8 cellular contexts compared by ENCODE assay signal in the genomic region with DNA sequence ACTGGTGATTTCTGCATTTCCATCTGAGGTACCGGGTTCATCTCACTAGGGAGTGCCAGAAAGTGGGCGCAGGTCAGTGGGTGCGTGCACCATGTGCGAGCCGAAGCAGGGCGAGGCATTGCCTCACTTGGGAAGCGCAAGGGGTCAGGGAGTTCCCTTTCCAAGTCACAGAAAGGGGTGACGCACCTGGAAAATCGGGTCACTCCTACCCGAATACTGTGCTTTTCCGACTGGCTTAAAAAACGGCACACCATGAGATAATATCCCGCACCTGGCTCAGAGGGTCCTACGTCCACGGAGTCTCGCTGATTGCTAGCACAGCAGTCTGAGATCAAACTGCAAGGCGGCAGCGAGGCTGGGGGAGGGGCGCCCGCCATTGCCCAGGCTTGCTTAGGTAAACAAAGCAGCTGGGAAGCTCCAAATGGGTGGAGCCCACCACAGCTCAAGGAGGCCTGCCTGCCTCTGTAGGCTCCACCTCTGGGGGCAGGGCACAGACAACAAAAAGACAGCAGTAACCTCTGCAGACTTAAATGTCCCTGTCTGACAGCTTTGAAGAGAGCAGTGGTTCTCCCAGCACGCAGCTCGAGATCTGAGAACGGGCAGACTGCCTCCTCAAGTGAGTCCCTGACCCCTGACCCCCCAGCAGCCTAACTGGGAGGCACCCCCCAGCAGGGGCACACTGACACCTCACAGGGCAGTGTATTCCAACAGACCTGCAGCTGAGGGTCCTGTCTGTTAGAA.
DNase-seq lines count a peak whose midpoint lies in the region; TF ChIP-seq lines count a peak whose summit lies in the region.
"Not testable (repeated sequence)": the region's sequence is repeated elsewhere in the genome, so short reads cannot be mapped to it uniquely, and the experiment has no call there.

No MANE protein-coding gene starts in this region.

- H3K36me3 ChIP-seq in Caco-2 (ENCODE audit: control insufficient read depth, insufficient read depth, low read length); H7 (replicated peaks; ENCODE audit: control insufficient read depth, insufficient read depth, low read length); HUES6 (ENCODE audit: control insufficient read depth, insufficient read depth, low read length); SJCRH30; esophagus squamous epithelium; mesendoderm (ENCODE audit: control insufficient read depth, insufficient read depth, low read length); neuronal stem cell (replicated peaks in 1 of 2; ENCODE audit: control insufficient read depth in 2 of 2, insufficient read depth in 2 of 2, low read length in 2 of 2): not testable (repeated sequence)

- not testable (repeated sequence) for H3K23ac ChIP-seq in mesendoderm (ENCODE audit: low read length); neuronal stem cell (ENCODE audit: low read depth, low read length, poor library complexity)

- not testable (repeated sequence) for BruUV-seq in Caco-2 (replicated peaks; lab: Mats Ljungman, UMichigan)

- H3K4me2 ChIP-seq in mesendoderm (ENCODE audit: low read length); neuronal stem cell (ENCODE audit: insufficient read depth, low read length, poor library complexity, severe bottlenecking): not testable (repeated sequence)

- POLR2A ChIA-PET in Caco-2 (lab: Charles Lee), result not testable (repeated sequence)

- not testable (repeated sequence) for H2BK15ac ChIP-seq in mesendoderm (replicated peaks; ENCODE audit: low read depth); neuronal stem cell (ENCODE audit: low read length)

- not testable (repeated sequence) for H4K8ac ChIP-seq in mesendoderm (ENCODE audit: low read depth, low read length)
- H4K8ac ChIP-seq in neuronal stem cell (ENCODE audit: low read depth, low read length), result peak overlapping the region; percentile 43

- not testable (repeated sequence) for H3K27me3 Mint-ChIP-seq in Caco-2 (ENCODE audit: insufficient read depth, unreplicated experiment)

- CTCF ChIA-PET in Caco-2 (lab: Charles Lee), result not testable (repeated sequence)

- not testable (repeated sequence) for H2BK120ac ChIP-seq in mesendoderm (ENCODE audit: low read depth, low read length); neuronal stem cell (ENCODE audit: low read depth, low read length)

- peaks cover 10% of the 10 kb centered on the region for H3K4me1 Mint-ChIP-seq in Caco-2 (ENCODE audit: low read depth, unreplicated experiment)

- H3K4me1 ChIP-seq in Caco-2, result peaks cover 14% of the 10 kb centered on the region
- not testable (repeated sequence) for H3K4me1 ChIP-seq in HUES6 (ENCODE audit: control insufficient read depth, insufficient read depth, low read length); SJCRH30; esophagus squamous epithelium; mesendoderm (ENCODE audit: control insufficient read depth, low read depth, low read length); neuronal stem cell (ENCODE audit: control insufficient read depth in 2 of 2, insufficient read depth in 1 of 2, low read depth in 1 of 2, low read length in 2 of 2)

- DNase-seq in Caco-2 (peak in 1 of 2 experiments; percentile 24), NCI-H748 (lab: John Stamatoyannopoulos, UW; ENCODE audit: unreplicated experiment) (peak; percentile 73), SJCRH30 (peak in 1 of 2 experiments; percentile 3)
- DNase-seq in H7; esophagus squamous epithelium (lab: John Stamatoyannopoulos, UW); mesendoderm; neuronal stem cell (ENCODE audit: low spot score): not testable (repeated sequence)

- peak overlapping the region; percentile 63; the same call in 1 of the 2 replicates for H3K27ac ChIP-seq in HUES6 (ENCODE audit: low read depth, low read length)
- not testable (repeated sequence) for H3K27ac ChIP-seq in SJCRH30; esophagus squamous epithelium; mesendoderm (ENCODE audit: low read depth, low read length); neuronal stem cell (replicated peaks; ENCODE audit: low read length)

- not testable (repeated sequence) for H3K9me3 ChIP-seq in Caco-2; HUES6 (ENCODE audit: control insufficient read depth, insufficient read depth, low read depth, low read length); SJCRH30 (replicated peaks); esophagus squamous epithelium; neuronal stem cell (replicated peaks in 1 of 2; ENCODE audit: control insufficient read depth in 2 of 2, insufficient read depth in 1 of 2, low read depth in 1 of 2, low read length in 2 of 2)

- not testable (repeated sequence) for H3K79me1 ChIP-seq in mesendoderm (ENCODE audit: low read length); neuronal stem cell (ENCODE audit: low read depth, low read length)

- peak overlapping the region; percentile 86 for H3K9ac ChIP-seq in HUES6 (ENCODE audit: low read length)
- H3K9ac ChIP-seq in mesendoderm (ENCODE audit: low read length); neuronal stem cell (ENCODE audit: low read depth, low read length, poor library complexity): not testable (repeated sequence)

- not testable (repeated sequence) for H3K4ac ChIP-seq in mesendoderm (ENCODE audit: low read depth, low read length); neuronal stem cell (ENCODE audit: low read length)

- not testable (repeated sequence) for H2AK5ac ChIP-seq in mesendoderm (ENCODE audit: low read length); neuronal stem cell (ENCODE audit: low read depth, low read length)

- H4K5ac ChIP-seq in mesendoderm (ENCODE audit: low read length), result not testable (repeated sequence)

- H3K4me3 ChIP-seq in Caco-2 (ENCODE audit: low read depth, low read length) (peak overlapping the region; percentile 39), H7 (ENCODE audit: insufficient read depth, low read depth, low read length) (peak overlapping the region; percentile 29), HUES6 (ENCODE audit: low read depth, low read length) (peak overlapping the region; percentile 67), SJCRH30 (peak overlapping the region; percentile 52), esophagus squamous epithelium (peak overlapping the region; percentile 6 to 35 (median 20))
- not testable (repeated sequence) for H3K4me3 ChIP-seq in mesendoderm (ENCODE audit: low read length); neuronal stem cell (ENCODE audit: low read length in 2 of 2)

- not testable (repeated sequence) for H3K18ac ChIP-seq in mesendoderm (ENCODE audit: low read length); neuronal stem cell (ENCODE audit: low read length)

- not testable (repeated sequence) for H3K27me3 ChIP-seq in Caco-2 (replicated peaks; ENCODE audit: control insufficient read depth, insufficient read depth, low read length); H7 (ENCODE audit: control insufficient read depth, insufficient read depth, low read length); HUES6 (ENCODE audit: control insufficient read depth, insufficient read depth, low read length); SJCRH30; esophagus squamous epithelium; mesendoderm (ENCODE audit: insufficient read depth, low read length, poor library complexity); neuronal stem cell (ENCODE audit: control insufficient read depth in 3 of 3, insufficient read depth in 3 of 3, low read depth in 1 of 3, low read length in 3 of 3)

- H3K4me3 Mint-ChIP-seq in Caco-2 (ENCODE audit: unreplicated experiment), result peak overlapping the region; percentile 72

- WGBS in esophagus squamous epithelium, 2 donors, result 72 to 80% methylated on average over 14 to 16 of the region's 23 CpGs
- no CpG with 5 or more reads among the region's 23 CpGs for WGBS in mesendoderm (ENCODE audit: extremely low coverage, insufficient coverage, low lambda C conversion rate)
- WGBS in neuronal stem cell (ENCODE audit: extremely low coverage in 2 of 2, insufficient read length in 2 of 2, insufficient replicate concordance in 1 of 2), 2 donors, result no CpG with 5 or more reads among the region's 23 CpGs

- not testable (repeated sequence) for TF ChIP-seq CTCF in Caco-2 (IDR thresholded peaks at IDR 0.05; ENCODE audit: insufficient read depth in 1 of 2, low read depth in 1 of 2, low read length in 1 of 2, severe bottlenecking in 1 of 2, unreplicated experiment in 1 of 2); esophagus squamous epithelium (IDR thresholded peaks at IDR 0.05)

- TF ChIP-seq POLR2A in esophagus squamous epithelium (IDR thresholded peaks at IDR 0.05), result not testable (repeated sequence)

- not testable (repeated sequence) for H2BK5ac ChIP-seq in mesendoderm (ENCODE audit: low read length); neuronal stem cell (ENCODE audit: low read length)

- H3K79me2 ChIP-seq in mesendoderm (ENCODE audit: control insufficient read depth, insufficient read depth, low read length), result not testable (repeated sequence)

- not testable (repeated sequence) for H3K14ac ChIP-seq in neuronal stem cell (ENCODE audit: low read length)

- H2BK12ac ChIP-seq in neuronal stem cell (ENCODE audit: low read length), result not testable (repeated sequence)

- H3K36me3 Mint-ChIP-seq in Caco-2 (ENCODE audit: insufficient read depth, unreplicated experiment), result not testable (repeated sequence)

- intact Hi-C loops in Caco-2 (cut with micrococcal nuclease; ENCODE audit: unreplicated experiment); esophagus squamous epithelium (cut with DNase I): not testable (repeated sequence)

- peak overlapping the region; percentile 49 for H3K56ac ChIP-seq in mesendoderm (ENCODE audit: low read length)

- H3K27ac Mint-ChIP-seq in Caco-2 (ENCODE audit: unreplicated experiment), result peak overlapping the region; percentile 85

- not testable (repeated sequence) for H3K9me3 Mint-ChIP-seq in Caco-2 (ENCODE audit: unreplicated experiment)

- H2AFZ ChIP-seq in neuronal stem cell (ENCODE audit: low read length), result peak overlapping the region; percentile 84

- H4K91ac ChIP-seq in neuronal stem cell (ENCODE audit: low read depth, low read length, poor library complexity), result not testable (repeated sequence)
